19 cellular contexts compared by ENCODE assay signal in genomic region chr11:74072286-74072685, GRCh38.
DNase-seq lines count a peak whose midpoint lies in the region; ATAC-seq and TF ChIP-seq lines count a peak whose summit lies in the region.
"Had no signal": no experiment of that assay in that cellular context is flagged by ENCODE, and none has a peak within 500 bp of the region (broad histone marks: within the 10 kb centered on the region; RNA-seq: fewer than 3 reads in every experiment).

No MANE protein-coding gene starts in this region.

- H4K20me1 ChIP-seq in PC-9 (ENCODE audit: insufficient read depth), result no peaks in the 10 kb centered on the region

- POLR2A ChIA-PET in PC-9 (lab: Charles Lee; ENCODE audit: unreplicated experiment), result no interaction called here

- intact Hi-C loops in PC-9 (cut with micrococcal nuclease; ENCODE audit: unreplicated experiment), result no loop called here

- no peak overlapping the region for H2AFZ ChIP-seq in PC-9

- no TSS peak for BruUV-seq in PC-9 (replicated peaks; lab: Mats Ljungman, UMichigan)

- H3K9me3 ChIP-seq in PC-9 (ENCODE audit: insufficient read depth, low read depth), result no peaks in the 10 kb centered on the region
- H3K9me3 ChIP-seq: SK-N-SH had no signal

- CTCF ChIA-PET in PC-9 (lab: Charles Lee), result interaction anchor here (0.6 kb wide), 1 partner anchor 108 kb away, joined by 4 read pairs; no protein-coding TSS in a partner anchor

- ATAC-seq in HG03469 (IDR thresholded peaks at IDR 0.05; ENCODE audit: unreplicated experiment) (no peak), GM21723 (IDR thresholded peaks at IDR 0.05; ENCODE audit: unreplicated experiment) (no peak), GM21825 (IDR thresholded peaks at IDR 0.05; ENCODE audit: unreplicated experiment) (no peak)
- ATAC-seq: HCT116, K562 had no signal

- H3F3A ChIP-seq in PC-9 (ENCODE audit: insufficient read depth, low read depth), result peaks cover 42% of the 10 kb centered on the region

- no peak overlapping the region for H3K4me3 ChIP-seq in GM06990 (replicated peaks; ENCODE audit: low read depth, low read length)
- no peak overlapping the region for H3K4me3 ChIP-seq in PC-9
- H3K4me3 ChIP-seq: K562 had no signal

- H3K36me3 ChIP-seq in GM06990 (ENCODE audit: control insufficient read depth, insufficient read depth, low read length), result peaks cover 14% of the 10 kb centered on the region
- peaks cover 21% of the 10 kb centered on the region for H3K36me3 ChIP-seq in PC-9 (ENCODE audit: low read depth)

- DNase-seq in NCI-H2029 treated with DMSO at 0.1 percent for 48 hours (lab: John Stamatoyannopoulos, UW), result peak; percentile 42
- DNase-seq in NCI-H2029 (lab: John Stamatoyannopoulos, UW), result no peak
- peak; percentile 31 for DNase-seq in GM06990 (ENCODE audit: extremely low read depth, insufficient read length)
- DNase-seq in GM13977 (ENCODE audit: low spot score), result peak; percentile 30
- no peak for DNase-seq in PC-9
- DNase-seq: 8988T; GOT3; NCI-H1417; NCI-H187; NCI-H748 treated with DMSO at 0.1 percent for 48 hours; NK-92 treated with Interleukin-12 subunit alpha and Interleukin-12 subunit beta, amount 100 ng/mL, for 24 hours; OCI-M1; SHP77 treated with DMSO at 0.1 percent for 48 hours; SK-N-SH had no signal

- peaks cover under 1% of the 10 kb centered on the region; the same call in 1 of the 2 replicates for H3K79me2 ChIP-seq in PC-9 (ENCODE audit: low read depth)

- H3K9me2 ChIP-seq in PC-9 (ENCODE audit: insufficient read depth), result no peaks in the 10 kb centered on the region
- H3K9me2 ChIP-seq: SK-N-SH had no signal

- peak overlapping the region; percentile 68 for H3K4me2 ChIP-seq in PC-9
- H3K4me2 ChIP-seq: SK-N-SH had no signal

- TF ChIP-seq CTCF in GM06990 (IDR thresholded peaks at IDR 0.05; ENCODE audit: insufficient read depth, low read length, poor library complexity, severe bottlenecking), result no peak
- no peak for TF ChIP-seq CTCF in GM13977 (IDR thresholded peaks at IDR 0.05; ENCODE audit: extremely low read depth, insufficient read depth, missing control alignments)
- no peak for TF ChIP-seq CTCF in PC-9 (conservative IDR thresholded peaks at IDR 0.05)

- peak overlapping the region; percentile 94; the same call in 1 of the 2 replicates for H3K27ac ChIP-seq in PC-9

- in situ Hi-C loops in GM13977 (cut with MboI; ENCODE audit: low pct_unique_long_range_greater_than_20kb, low sequenced_read_pairs, unreplicated experiment), result no loop called here

- H3K27me3 ChIP-seq in GM06990 (replicated peaks; ENCODE audit: control insufficient read depth, insufficient read depth, low read length), result no peaks in the 10 kb centered on the region
- no peaks in the 10 kb centered on the region for H3K27me3 ChIP-seq in PC-9 (ENCODE audit: insufficient read depth, low read depth)

- H3K4me1 ChIP-seq in PC-9 (replicated peaks; ENCODE audit: insufficient read depth), result peaks cover 59% of the 10 kb centered on the region

Comparison
In these comparisons a context has a peak if more than half of its experiments do, and no peak if none do; other contexts are left out.
1. DNase-seq: peak in NCI-H2029 treated with DMSO at 0.1 percent for 48 hours (single experiment), GM06990 (single experiment) and GM13977 (single experiment); none in NCI-H2029 (single experiment) and PC-9 (0 of 2).